Comparison of ENCODE assay signal across 26 cellular contexts in genomic region chr7:37068902-37069301, GRCh38.
A peak's percentile ranks its signal among the peaks of the same experiment; 100 is the strongest.
DNase-seq lines count a peak whose midpoint lies in the region; ATAC-seq and TF ChIP-seq lines count a peak whose summit lies in the region.
"Had no signal": no experiment of that assay in that cellular context is flagged by ENCODE, and none has a peak within 500 bp of the region (broad histone marks: within the 10 kb centered on the region; RNA-seq: fewer than 3 reads in every experiment).

No MANE protein-coding gene starts in this region.

- no peaks in the 10 kb centered on the region for H3K9me3 ChIP-seq in HCT116 (ENCODE audit: control insufficient read depth in 1 of 2, insufficient read depth in 1 of 2, low read depth in 1 of 2, low read length in 2 of 2)
- H3K9me3 ChIP-seq: HAP-1, MG63, tibial artery had no signal

- RAD21 ChIA-PET in HCT116 (lab: Charles Lee; ENCODE audit: low non-redundant PET in 1 of 2, low total read pairs in 2 of 2, uncharacterized antibody in 2 of 2, unreplicated experiment in 2 of 2): interaction anchor here in 1 of 2 experiments (0.5 kb wide), 1 partner anchor 18 kb away, joined by 4 read pairs; no protein-coding TSS in a partner anchor

- H3K27me3 Mint-ChIP-seq in activated T-cell treated with anti-CD3 and anti-CD28 coated beads, Interleukin-2, amount 50 U/mL, for 24 hours: no peaks in the 10 kb centered on the region
- no peaks in the 10 kb centered on the region for H3K27me3 Mint-ChIP-seq in activated T-helper 2 cell treated with anti-CD3 and anti-CD28 coated beads, Interferon-gamma antibody, Interleukin-2, Interleukin-4, amounts not matched to agents 10 μg/mL and 5 μg/mL and 100 μg/mL, durations not matched to agents 14 hours and 24 hours and 36 hours (ENCODE audit: low read depth)
- H3K27me3 Mint-ChIP-seq: activated naive CD4-positive, alpha-beta T cell treated with anti-CD3 and anti-CD28 coated beads, Interleukin-2, amount 10 ng/mL, durations not matched to agents 7 days and 5 days; IgD-negative memory B cell; stimulated activated naive B cell treated with anti-CD40 and anti-IgM and Interleukin-4, amounts not matched to agents 10 μg/mL and 1 μg/mL and 100 μg/mL, for 72 hours; T-cell had no signal

- peak overlapping the region; percentile 40 for H3K4me3 Mint-ChIP-seq in activated T-cell treated with anti-CD3 and anti-CD28 coated beads, Interleukin-2, amount 50 U/mL, for 24 hours
- H3K4me3 Mint-ChIP-seq in activated T-helper 2 cell treated with anti-CD3 and anti-CD28 coated beads, Interferon-gamma antibody, Interleukin-2, Interleukin-4, amounts not matched to agents 10 μg/mL and 5 μg/mL and 100 μg/mL, durations not matched to agents 14 hours and 24 hours and 36 hours (ENCODE audit: low read depth): no peak overlapping the region
- H3K4me3 Mint-ChIP-seq: activated naive CD4-positive, alpha-beta T cell treated with anti-CD3 and anti-CD28 coated beads, Interleukin-2, amount 10 ng/mL, durations not matched to agents 7 days and 5 days; CD14-positive monocyte; IgD-negative memory B cell; stimulated activated naive B cell treated with anti-CD40 and anti-IgM and Interleukin-4, amounts not matched to agents 10 μg/mL and 1 μg/mL and 100 μg/mL, for 72 hours; T-cell had no signal

- no peak overlapping the region for H2AFZ ChIP-seq in HCT116 (ENCODE audit: low read depth, low read length, poor library complexity, severe bottlenecking)
- H2AFZ ChIP-seq: hepatocyte had no signal

- H3K36me3 ChIP-seq in HCT116 (ENCODE audit: control insufficient read depth in 1 of 2, insufficient read depth in 2 of 2, low read length in 2 of 2): no peaks in the 10 kb centered on the region
- H3K36me3 ChIP-seq: HAP-1, MG63, tibial artery had no signal

- no TSS peak for BruUV-seq in HCT116 (replicated peaks; lab: Mats Ljungman, UMichigan)

- H3K4me2 ChIP-seq in HCT116 (ENCODE audit: low read length): no peak overlapping the region
- H3K4me2 ChIP-seq: hepatocyte had no signal

- no peaks in the 10 kb centered on the region for H3K79me2 ChIP-seq in HCT116 (ENCODE audit: insufficient read depth, low read length)
- H3K79me2 ChIP-seq: hepatocyte had no signal

- H4K20me1 ChIP-seq in HCT116 (ENCODE audit: insufficient read depth): no peaks in the 10 kb centered on the region

- H3K4me3 ChIP-seq in HCT116 (replicated peaks in 1 of 2; ENCODE audit: low read depth in 1 of 2, low read length in 2 of 2): no peak overlapping the region
- H3K4me3 ChIP-seq: HAP-1, hepatocyte, MG63, skin epidermis, tibial artery had no signal

- ATAC-seq in HCT116: peak; percentile 59
- ATAC-seq in GM21390 (IDR thresholded peaks at IDR 0.05; ENCODE audit: unreplicated experiment): no peak
- no peak for ATAC-seq in HG02763 (IDR thresholded peaks at IDR 0.05; ENCODE audit: unreplicated experiment)
- ATAC-seq: stimulated activated naive B cell treated with anti-CD40 and anti-IgM and Interleukin-4, amounts not matched to agents 10 μg/mL and 1 μg/mL and 100 μg/mL, for 72 hours; T-cell had no signal

- H3K4me1 Mint-ChIP-seq in activated T-cell treated with anti-CD3 and anti-CD28 coated beads, Interleukin-2, amount 50 U/mL, for 24 hours (ENCODE audit: low read depth): peaks cover 84% of the 10 kb centered on the region
- H3K4me1 Mint-ChIP-seq in activated T-helper 2 cell treated with anti-CD3 and anti-CD28 coated beads, Interferon-gamma antibody, Interleukin-2, Interleukin-4, amounts not matched to agents 10 μg/mL and 5 μg/mL and 100 μg/mL, durations not matched to agents 14 hours and 24 hours and 36 hours (ENCODE audit: low read depth): peaks cover 50% of the 10 kb centered on the region

- H3K4me1 ChIP-seq in HCT116 (ENCODE audit: control insufficient read depth in 1 of 2, insufficient read depth in 2 of 2, low read length in 2 of 2): peaks cover 0 to 4% of the 10 kb centered on the region in 2 experiments; a peak in 1 of 4 replicates
- H3K4me1 ChIP-seq: tibial artery had no signal

- peak overlapping the region; percentile 95 for H3K27ac Mint-ChIP-seq in activated T-cell treated with anti-CD3 and anti-CD28 coated beads, Interleukin-2, amount 50 U/mL, for 24 hours
- peak overlapping the region; percentile 62 for H3K27ac Mint-ChIP-seq in activated T-helper 2 cell treated with anti-CD3 and anti-CD28 coated beads, Interferon-gamma antibody, Interleukin-2, Interleukin-4, amounts not matched to agents 10 μg/mL and 5 μg/mL and 100 μg/mL, durations not matched to agents 14 hours and 24 hours and 36 hours
- H3K27ac Mint-ChIP-seq: activated naive CD4-positive, alpha-beta T cell treated with anti-CD3 and anti-CD28 coated beads, Interleukin-2, amount 10 ng/mL, durations not matched to agents 7 days and 5 days; CD14-positive monocyte; IgD-negative memory B cell; stimulated activated naive B cell treated with anti-CD40 and anti-IgM and Interleukin-4, amounts not matched to agents 10 μg/mL and 1 μg/mL and 100 μg/mL, for 72 hours; T-cell had no signal

- intact Hi-C loops in HCT116 (cut with micrococcal nuclease): no loop called here
- intact Hi-C loops in activated T-helper 2 cell treated with anti-CD3 and anti-CD28 coated beads, Interferon-gamma antibody, Interleukin-2, Interleukin-4, amounts not matched to agents 10 μg/mL and 5 μg/mL and 100 μg/mL, durations not matched to agents 14 hours and 24 hours and 36 hours (cut with micrococcal nuclease): loop anchor here (5.0 to 10.0 kb wide), 4 partner anchors 107 to 387 kb away; no protein-coding TSS in a partner anchor

- H3K9me3 Mint-ChIP-seq in activated T-cell treated with anti-CD3 and anti-CD28 coated beads, Interleukin-2, amount 50 U/mL, for 24 hours: peaks cover 13% of the 10 kb centered on the region
- no peaks in the 10 kb centered on the region for H3K9me3 Mint-ChIP-seq in activated T-helper 2 cell treated with anti-CD3 and anti-CD28 coated beads, Interferon-gamma antibody, Interleukin-2, Interleukin-4, amounts not matched to agents 10 μg/mL and 5 μg/mL and 100 μg/mL, durations not matched to agents 14 hours and 24 hours and 36 hours
- H3K9me3 Mint-ChIP-seq: activated naive CD4-positive, alpha-beta T cell treated with anti-CD3 and anti-CD28 coated beads, Interleukin-2, amount 10 ng/mL, durations not matched to agents 7 days and 5 days; CD14-positive monocyte; T-cell had no signal

- TF ChIP-seq POLR2A in HCT116 (IDR thresholded peaks at IDR 0.05; ENCODE audit: borderline replicate concordance, extremely low read depth, insufficient read depth, insufficient read length): no peak

- H3K9ac ChIP-seq in HCT116 (ENCODE audit: low read length): no peak overlapping the region

- H3K36me3 Mint-ChIP-seq in activated T-cell treated with anti-CD3 and anti-CD28 coated beads, Interleukin-2, amount 50 U/mL, for 24 hours (ENCODE audit: low read depth): peaks cover 78% of the 10 kb centered on the region
- H3K36me3 Mint-ChIP-seq in activated T-helper 2 cell treated with anti-CD3 and anti-CD28 coated beads, Interferon-gamma antibody, Interleukin-2, Interleukin-4, amounts not matched to agents 10 μg/mL and 5 μg/mL and 100 μg/mL, durations not matched to agents 14 hours and 24 hours and 36 hours (ENCODE audit: low read depth): peaks cover 37% of the 10 kb centered on the region

- no peak overlapping the region for H3K27ac ChIP-seq in HCT116 (ENCODE audit: low read depth, low read length)
- H3K27ac ChIP-seq: hepatocyte, skin epidermis, tibial artery had no signal

- H3K9me2 ChIP-seq in HCT116 (ENCODE audit: insufficient read depth): no peaks in the 10 kb centered on the region

- POLR2A ChIA-PET in HCT116 (lab: Charles Lee): no interaction called here

- no peak for TF ChIP-seq CTCF in HCT116 (IDR thresholded peaks at IDR 0.05 in 2 of 3, conservative IDR thresholded peaks at IDR 0.05 in 1 of 3; ENCODE audit: borderline replicate concordance in 1 of 3, insufficient read depth in 1 of 3, low read depth in 2 of 3, low read length in 2 of 3)

- no peak for TF ChIP-seq RAD21 in HCT116 (IDR thresholded peaks at IDR 0.05; ENCODE audit: low read depth)

- CTCF ChIA-PET in HCT116 (lab: Charles Lee): no interaction called here

- DNase-seq in activated T-cell treated with anti-CD3 and anti-CD28 coated beads, Interleukin-2, amount 50 U/mL, for 24 hours: no peak
- no peak for DNase-seq in activated T-cell treated with anti-CD3 and anti-CD28 coated beads, Interleukin-2, amount 50 U/mL, for 1 hour
- no peak for DNase-seq in HCT116 (ENCODE audit: low read depth, low spot score)
- no peak for DNase-seq in activated T-helper 2 cell treated with anti-CD3 and anti-CD28 coated beads, Interferon-gamma antibody, Interleukin-2, Interleukin-4, amounts not matched to agents 10 μg/mL and 5 μg/mL and 100 μg/mL, durations not matched to agents 14 hours and 24 hours and 36 hours (ENCODE audit: low spot score)
- peak; percentile 98 for DNase-seq in myocyte (ENCODE audit: low read depth)
- DNase-seq in H4 (ENCODE audit: low spot score): no peak
- DNase-seq: activated CD4-positive, alpha-beta T cell treated with anti-CD3 and anti-CD28 coated beads for 4 hours; activated CD8-positive, alpha-beta memory T cell treated with anti-CD3 and anti-CD28 coated beads, Interleukin-2, amount 50 U/mL, for 48 hours; activated naive CD4-positive, alpha-beta T cell treated with anti-CD3 and anti-CD28 coated beads, Interleukin-2, amount 10 ng/mL, durations not matched to agents 7 days and 5 days; erythroblast; foreskin melanocyte; MG63; NCI-H1417 treated with DMSO at 0.1 percent for 48 hours; NCI-H774; Right ventricle myocardium superior; stimulated activated CD4-positive, alpha-beta T cell treated with anti-CD3 and anti-CD28 coated beads, Interleukin-1b, Interleukin-23, amount 100 ng/mL, for 48 hours; stimulated activated naive B cell treated with anti-CD40 and anti-IgM and Interleukin-4, amounts not matched to agents 10 μg/mL and 1 μg/mL and 100 μg/mL, for 72 hours; T-cell; tibial artery had no signal

- H3K27me3 ChIP-seq in HCT116 (ENCODE audit: insufficient read depth, low read length): no peaks in the 10 kb centered on the region
- H3K27me3 ChIP-seq: hepatocyte, MG63, tibial artery had no signal

TF ChIP-seq in HCT116, 20 proteins besides CTCF, POLR2A, EP300 and RAD21 (continues in another document):
- TF ChIP-seq SP1 (IDR thresholded peaks at IDR 0.05; ENCODE audit: low read depth) (no peak), JUND (IDR thresholded peaks at IDR 0.05) (no peak), SRF (IDR thresholded peaks at IDR 0.05; ENCODE audit: low read depth) (no peak)
